1 cellular context compared by ENCODE assay signal in genomic region chr3:149224736-149225594, GRCh38.
TF ChIP-seq lines count a peak whose summit lies in the region.

No MANE protein-coding gene starts in this region.

TF ChIP-seq in K562, 482 proteins besides CTCF, POLR2A, EP300 and RAD21 (continued from another document and continues in another):
- TF ChIP-seq ZNF280A (IDR thresholded peaks at IDR 0.05; ENCODE audit: low read depth, partially characterized antibody) (no peak), MTA3 (IDR thresholded peaks at IDR 0.05; ENCODE audit: borderline replicate concordance) (no peak), SRF (CRISPR knock-in tag; IDR thresholded peaks at IDR 0.05) (no peak), SMC3 (conservative IDR thresholded peaks at IDR 0.05; ENCODE audit: insufficient read depth, low read depth, low read length) (no peak), KLF6 (CRISPR knock-in tag; IDR thresholded peaks at IDR 0.05; ENCODE audit: borderline replicate concordance) (no peak), ELF2 (CRISPR knock-in tag; IDR thresholded peaks at IDR 0.05) (no peak), HMG20B (CRISPR knock-in tag; IDR thresholded peaks at IDR 0.05) (no peak), ZNF609 (CRISPR knock-in tag; IDR thresholded peaks at IDR 0.05; ENCODE audit: borderline replicate concordance) (no peak), NFRKB (IDR thresholded peaks at IDR 0.05; ENCODE audit: low read depth) (no peak), ARID3B (CRISPR knock-in tag; IDR thresholded peaks at IDR 0.05; ENCODE audit: borderline replicate concordance) (no peak), ZBTB43 (CRISPR knock-in tag; IDR thresholded peaks at IDR 0.05) (no peak), NFIC (IDR thresholded peaks at IDR 0.05) (no peak), ATF7 (IDR thresholded peaks at IDR 0.05) (0 out of 2 replicates have a peak, but pooled peaks have one; percentile 16), ZBTB11 (CRISPR knock-in tag; IDR thresholded peaks at IDR 0.05) (no peak), ZKSCAN3 (CRISPR knock-in tag; IDR thresholded peaks at IDR 0.05) (no peak), ETV6 (IDR thresholded peaks at IDR 0.05; ENCODE audit: borderline replicate concordance in 1 of 2, low read depth in 2 of 2, low read length in 1 of 2) (no peak), ETV6 (CRISPR knock-in tag; IDR thresholded peaks at IDR 0.05; ENCODE audit: borderline replicate concordance) (no peak), ZNF316 (IDR thresholded peaks at IDR 0.05) (peak; percentile 74), FOXA3 (CRISPR knock-in tag; conservative IDR thresholded peaks at IDR 0.05 in 1 of 2, IDR thresholded peaks at IDR 0.05 in 1 of 2) (no peak), FUS (optimal IDR thresholded peaks at IDR 0.05; ENCODE audit: low read depth, low read length) (no peak), PRMT5 (CRISPR knock-in tag; IDR thresholded peaks at IDR 0.05) (no peak), KDM2B (CRISPR knock-in tag; IDR thresholded peaks at IDR 0.05) (no peak), TFE3 (CRISPR knock-in tag; IDR thresholded peaks at IDR 0.05) (no peak), PBX2 (CRISPR knock-in tag; IDR thresholded peaks at IDR 0.05; ENCODE audit: low read depth) (no peak), PBX2 (tag; conservative IDR thresholded peaks at IDR 0.05; ENCODE audit: low read depth) (peak; percentile 63; the same call in 1 of the 2 replicates), MITF (IDR thresholded peaks at IDR 0.05) (no peak), ZNF431 (CRISPR knock-in tag; IDR thresholded peaks at IDR 0.05) (no peak), ETV5 (CRISPR knock-in tag; IDR thresholded peaks at IDR 0.05; ENCODE audit: low read depth) (0 out of 2 replicates have a peak, but pooled peaks have one; percentile 41), MCM7 (IDR thresholded peaks at IDR 0.05) (no peak), HCFC1 (IDR thresholded peaks at IDR 0.05; ENCODE audit: low read depth, low read length) (no peak), HNRNPLL (IDR thresholded peaks at IDR 0.05; ENCODE audit: low read depth, low read length, poor library complexity, severe bottlenecking) (no peak), POLR2AphosphoS5 (IDR thresholded peaks at IDR 0.05; ENCODE audit: control insufficient read depth, insufficient read depth, low read depth, low read length) (no peak), ZNF79 (CRISPR knock-in tag; IDR thresholded peaks at IDR 0.05; ENCODE audit: low read depth) (0 out of 2 replicates have a peak, but pooled peaks have one; percentile 40), SUPT5H (IDR thresholded peaks at IDR 0.05) (no peak), LEF1 (IDR thresholded peaks at IDR 0.05) (no peak), ATF1 (CRISPR knock-in tag; IDR thresholded peaks at IDR 0.05) (no peak), ATF1 (tag; IDR thresholded peaks at IDR 0.05) (peak; percentile 64), HMBOX1 (IDR thresholded peaks at IDR 0.05) (peak; percentile 76), NBN (IDR thresholded peaks at IDR 0.05; ENCODE audit: low read depth) (no peak), NFYB (IDR thresholded peaks at IDR 0.05; ENCODE audit: extremely low read depth, insufficient read length) (no peak), CREBBP (IDR thresholded peaks at IDR 0.05; ENCODE audit: low read depth, low read length) (no peak), KHSRP (IDR thresholded peaks at IDR 0.05) (no peak), ZBTB9 (CRISPR knock-in tag; IDR thresholded peaks at IDR 0.05) (0 out of 2 replicates have a peak, but pooled peaks have one; percentile 47)
